In the genomic region with DNA sequence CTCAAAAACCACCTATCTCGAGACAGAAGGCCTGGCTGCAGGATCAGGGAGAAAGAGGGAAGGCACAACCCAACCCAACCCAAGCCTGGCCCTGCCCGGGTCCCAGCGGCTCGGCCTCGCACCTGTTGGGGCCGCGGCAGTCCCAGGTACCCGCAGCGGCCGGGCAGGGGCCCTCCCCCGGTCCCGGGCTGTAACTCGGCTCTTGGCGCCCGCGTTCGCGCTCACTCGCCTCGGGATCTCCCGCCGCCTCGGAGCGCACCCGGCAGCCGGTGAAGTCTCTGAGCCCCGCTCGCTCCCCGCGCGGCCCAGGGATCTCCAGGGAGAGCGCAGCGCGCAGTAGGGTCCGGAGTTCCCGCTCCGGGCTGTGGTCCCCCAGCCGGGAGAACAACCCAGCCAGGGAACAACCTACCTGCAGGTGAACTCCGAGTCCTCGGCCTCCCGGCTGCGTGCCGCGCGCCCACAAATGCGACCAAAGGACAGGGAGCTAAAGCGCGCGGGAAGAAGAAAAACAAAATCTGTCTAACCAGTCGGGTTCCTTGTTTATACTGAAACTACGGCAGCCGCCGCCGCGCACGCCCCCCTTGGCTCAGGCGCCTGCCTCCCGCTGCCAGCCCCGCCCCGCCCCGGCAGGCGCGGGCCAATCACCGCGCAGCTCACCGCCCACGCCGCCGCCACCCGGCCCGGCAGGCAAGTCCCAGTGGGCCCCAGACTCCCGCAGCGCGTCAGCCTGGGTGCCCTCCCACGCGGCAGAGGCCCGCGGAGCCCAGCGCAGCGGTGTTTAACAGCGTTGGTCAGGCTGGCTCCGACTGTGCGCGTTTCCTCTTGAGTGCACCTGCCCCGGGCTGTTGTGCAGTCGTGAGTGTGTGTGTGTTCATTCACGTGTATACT, we compare ENCODE assay signal across 8 cellular contexts. TPM values are rescaled to one million over a fixed set of nuclear protein-coding genes. Genes with fewer than 3 reads are reported as not detected.
DNase-seq lines count a peak whose midpoint lies in the region; ATAC-seq and TF ChIP-seq lines count a peak whose summit lies in the region.

Gene RASGEF1B (minus strand): TSS at position 547 of the 888 bp plus-strand sequence. CDS start 12,399 bp downstream, outside the sequence.

- TF ChIP-seq CTCF in AG09309 (IDR thresholded peaks at IDR 0.05; ENCODE audit: control insufficient read depth, insufficient read depth, low read depth, low read length, missing control alignments) (no peak), choroid plexus epithelial cell (conservative IDR thresholded peaks at IDR 0.05; ENCODE audit: low read depth, low read length) (no peak)

- no peaks in the 10 kb centered on the region for H3K27me3 ChIP-seq in layer of hippocampus (ENCODE audit: control insufficient read depth, insufficient read depth, low read length)

- H3K27ac ChIP-seq in layer of hippocampus (ENCODE audit: low read depth, low read length), result peak within 1 kb of the TSS; percentile 94

- DNase-seq in AG09309 (ENCODE audit: low read depth), result no peak
- DNase-seq in NCI-H460 (ENCODE audit: extremely low read depth, low read depth), result peak; percentile 25
- peak; percentile 96 to 97 for DNase-seq in activated CD4-positive, alpha-beta T cell treated with anti-CD3 and anti-CD28 coated beads for 4 hours
- peak; percentile 66 for DNase-seq in choroid plexus epithelial cell (ENCODE audit: low read depth)
- peak; percentile 90 to 94 (median 93) for DNase-seq in stimulated activated CD4-positive, alpha-beta T cell treated with anti-CD3 and anti-CD28 coated beads, Interleukin-1b, Interleukin-23, amount 100 ng/mL, for 24 hours (ENCODE audit: low read depth in 4 of 4, low spot score in 1 of 4)

- peak; percentile 42 for TF ChIP-seq POLR2A in GM19099 (IDR thresholded peaks at IDR 0.05; ENCODE audit: extremely low read depth, insufficient read length, low read depth)

- peak; percentile 92 for ATAC-seq in HG03354 (IDR thresholded peaks at IDR 0.05; ENCODE audit: poor library complexity, severe bottlenecking, unreplicated experiment)

- H3K4me3 ChIP-seq in AG09309 (ENCODE audit: control insufficient read depth, low read depth, low read length) (peak within 1 kb of the TSS; percentile 66), choroid plexus epithelial cell (ENCODE audit: low read depth, low read length) (peak within 1 kb of the TSS; percentile 66)

RNA-seq across cellular contexts. Expression of gene RASGEF1B, which starts in this region (rescaled TPM):
- total RNA-seq in NCI-H460 (2014; rRNA removed; shearing (Covaris generic)), result 0.15 TPM in 1 of 2 replicates, not detected in the other
- polyA plus RNA-seq in NCI-H460 (2014; cell fraction: nucleus; rRNA removed), result not detected in 2 replicates

Comparison
In these comparisons a context has a peak if more than half of its experiments do, and no peak if none do; other contexts are left out.
1. Peak in DNase-seq in NCI-H460; RNA of the gene not detected or under 1 TPM.